27 cellular contexts compared by ENCODE assay signal in genomic region chr2:3389193-3389592, GRCh38. TPM values are rescaled to one million over a fixed set of nuclear protein-coding genes. Genes with fewer than 3 reads are reported as not detected.
DNase-seq lines count a peak whose midpoint lies in the region; ATAC-seq, FAIRE-seq and TF ChIP-seq lines count a peak whose summit lies in the region.
"Had no signal": no experiment of that assay in that cellular context is flagged by ENCODE, and none has a peak within 500 bp of the region (broad histone marks: within the 10 kb centered on the region; RNA-seq: fewer than 3 reads in every experiment).

No MANE protein-coding gene starts in this region.

- H3K4me3 Mint-ChIP-seq in stimulated activated naive B cell treated with anti-CD40 and anti-IgM and Interleukin-4, amounts not matched to agents 10 μg/mL and 1 μg/mL and 100 μg/mL, for 72 hours: no peak overlapping the region
- H3K4me3 Mint-ChIP-seq: CD14-positive monocyte; CD4-positive, alpha-beta memory T cell; CD4-positive, CD25-positive, alpha-beta regulatory T cell had no signal

- H3K4me3 ChIP-seq in HepG2 (replicated peaks in 1 of 3; ENCODE audit: insufficient read depth in 1 of 3, low read depth in 2 of 3, low read length in 3 of 3) (no peak overlapping the region), right lobe of liver (no peak overlapping the region), K562 (no peak overlapping the region)
- H3K4me3 ChIP-seq: BLaER1, GM12878 had no signal

- FAIRE-seq in HepG2 (lab: Jason Lieb, UNC): no peak
- no peak for FAIRE-seq in K562 (lab: Jason Lieb, UNC)
- FAIRE-seq: A204.1, GM12878, GM12892, GM18507, GM19239 had no signal

- POLR2A ChIA-PET in HepG2 (lab: Yijun Ruan, JAX) (no interaction called here), K562 (lab: Yijun Ruan, JAX) (no interaction called here)

- WGBS in HepG2 (ENCODE audit: low lambda C conversion rate): 97% methylated on average over 29 of the region's 29 CpGs
- 100% methylated on average over 18 of the region's 29 CpGs for WGBS in right lobe of liver (ENCODE audit: insufficient coverage, low coverage, low lambda C conversion rate, missing lambda C conversion rate)
- whole genome bisulfite sequencing in K562 (ENCODE audit: insufficient coverage, low coverage, missing lambda C conversion rate): 97% methylated on average over 28 of the region's 29 CpGs

- TF ChIP-seq RAD21 in HepG2 (CRISPR knock-in tag; IDR thresholded peaks at IDR 0.05) (no peak), K562 (CRISPR knock-in tag; conservative IDR thresholded peaks at IDR 0.05 in 1 of 2, IDR thresholded peaks at IDR 0.05 in 1 of 2) (no peak)

- H3K27me3 ChIP-seq in HepG2 (ENCODE audit: control insufficient read depth in 1 of 2, insufficient read depth in 2 of 2, low read length in 2 of 2) (no peaks in the 10 kb centered on the region), right lobe of liver (no peaks in the 10 kb centered on the region), K562 (ENCODE audit: control insufficient read depth in 2 of 2, insufficient read depth in 2 of 2, low read length in 2 of 2) (no peaks in the 10 kb centered on the region)
- H3K27me3 ChIP-seq: BE2C, BLaER1 had no signal

- H3K9ac ChIP-seq in HepG2 (ENCODE audit: insufficient read depth, low read depth, low read length): no peak overlapping the region
- H3K9ac ChIP-seq in K562 (ENCODE audit: insufficient read depth in 1 of 2, low read depth in 2 of 2, low read length in 2 of 2): no peak overlapping the region; a peak in 1 of 4 replicates
- H3K9ac ChIP-seq: BLaER1 had no signal

- H3K4me1 Mint-ChIP-seq in stimulated activated naive B cell treated with anti-CD40 and anti-IgM and Interleukin-4, amounts not matched to agents 10 μg/mL and 1 μg/mL and 100 μg/mL, for 72 hours: peaks cover 13 to 14% of the 10 kb centered on the region in 2 donors
- H3K4me1 Mint-ChIP-seq: CD14-positive monocyte had no signal

- H3K79me2 ChIP-seq in HepG2 (ENCODE audit: insufficient read depth, low read length) (peaks cover 9% of the 10 kb centered on the region), K562 (ENCODE audit: control insufficient read depth, insufficient read depth, low read length) (peaks cover 33% of the 10 kb centered on the region)

- no peaks in the 10 kb centered on the region for H3K27me3 Mint-ChIP-seq in stimulated activated naive B cell treated with anti-CD40 and anti-IgM and Interleukin-4, amounts not matched to agents 10 μg/mL and 1 μg/mL and 100 μg/mL, for 72 hours
- H3K27me3 Mint-ChIP-seq: CD4-positive, alpha-beta memory T cell; CD4-positive, CD25-positive, alpha-beta regulatory T cell; CD8-positive, alpha-beta memory T cell had no signal

- intact Hi-C loops in HepG2 (cut with micrococcal nuclease; ENCODE audit: unreplicated experiment) (no loop called here), right lobe of liver (cut with DNase I) (no loop called here), K562 (cut with micrococcal nuclease) (no loop called here)

- H3K4me2 ChIP-seq in HepG2 (ENCODE audit: low read depth, low read length): no peak overlapping the region
- H3K4me2 ChIP-seq in K562 (ENCODE audit: insufficient read depth, low read length): no peak overlapping the region
- H3K4me2 ChIP-seq: BLaER1 had no signal

- no peaks in the 10 kb centered on the region for H3K9me1 ChIP-seq in K562 (ENCODE audit: control insufficient read depth, insufficient read depth, low read length)

- no peak for ATAC-seq in HepG2
- no peak for ATAC-seq in right lobe of liver
- no peak for ATAC-seq in K562
- ATAC-seq in stimulated activated naive B cell treated with anti-CD40 and anti-IgM and Interleukin-4, amounts not matched to agents 10 μg/mL and 1 μg/mL and 100 μg/mL, for 72 hours (replicated peaks): no peak
- no peak for ATAC-seq in GM18517 (IDR thresholded peaks at IDR 0.05; ENCODE audit: unreplicated experiment)
- ATAC-seq: GM12878 had no signal

- H3K9me3 Mint-ChIP-seq in stimulated activated naive B cell treated with anti-CD40 and anti-IgM and Interleukin-4, amounts not matched to agents 10 μg/mL and 1 μg/mL and 100 μg/mL, for 72 hours: peaks cover 3% of the 10 kb centered on the region in 2 donors
- H3K9me3 Mint-ChIP-seq: CD8-positive, alpha-beta memory T cell had no signal

- H3K9me3 ChIP-seq in HepG2 (ENCODE audit: low read length) (no peaks in the 10 kb centered on the region), right lobe of liver (no peaks in the 10 kb centered on the region), K562 (replicated peaks; ENCODE audit: control insufficient read depth, insufficient read depth, low read depth, low read length) (no peaks in the 10 kb centered on the region)
- H3K9me3 ChIP-seq: BE2C had no signal

- H3K36me3 ChIP-seq in HepG2 (replicated peaks in 1 of 2; ENCODE audit: control insufficient read depth in 1 of 2, insufficient read depth in 2 of 2, low read length in 2 of 2) (peaks cover 16 to 51% of the 10 kb centered on the region in 2 experiments), right lobe of liver (peaks cover 0 to 21% (median 13%) of the 10 kb centered on the region in 4 donors), K562 (ENCODE audit: control insufficient read depth, insufficient read depth, low read length) (peaks cover 74% of the 10 kb centered on the region)

- in situ Hi-C loops in HepG2 (cut with HindIII; ENCODE audit: extremely low pct_ligation_motif_present, low pct_unique_long_range_greater_than_20kb) (no loop called here), K562 (cut with MboI) (no loop called here)

- TF ChIP-seq CTCF in HepG2 (CRISPR knock-in tag; IDR thresholded peaks at IDR 0.05) (no peak), right lobe of liver (IDR thresholded peaks at IDR 0.05) (no peak), K562 (IDR thresholded peaks at IDR 0.05 in 2 of 3, conservative IDR thresholded peaks at IDR 0.05 in 1 of 3; ENCODE audit: insufficient read depth in 2 of 3, low read depth in 1 of 3, low read length in 3 of 3) (no peak)

- no peaks in the 10 kb centered on the region for H4K20me1 ChIP-seq in HepG2 (ENCODE audit: insufficient read depth, low read length)
- H4K20me1 ChIP-seq in K562 (replicated peaks; ENCODE audit: control insufficient read depth, insufficient read depth, low read length): no peaks in the 10 kb centered on the region

- TF ChIP-seq EP300 in HepG2 (IDR thresholded peaks at IDR 0.05; ENCODE audit: low read depth in 2 of 2, low read length in 2 of 2): no peak
- no peak for TF ChIP-seq EP300 in HepG2 (CRISPR knock-in tag; IDR thresholded peaks at IDR 0.05; ENCODE audit: borderline replicate concordance)
- TF ChIP-seq EP300 in K562 (IDR thresholded peaks at IDR 0.05; ENCODE audit: low read length): no peak

- no peaks in the 10 kb centered on the region for H3K4me1 ChIP-seq in HepG2 (ENCODE audit: insufficient read depth, low read length)
- no peaks in the 10 kb centered on the region for H3K4me1 ChIP-seq in right lobe of liver
- H3K4me1 ChIP-seq in K562 (replicated peaks in 1 of 2; ENCODE audit: control insufficient read depth in 2 of 2, insufficient read depth in 2 of 2, low read length in 2 of 2): peaks cover 3 to 4% of the 10 kb centered on the region in 2 experiments; a peak in 3 of 5 replicates
- H3K4me1 ChIP-seq: BE2C had no signal

- H3K27ac ChIP-seq in HepG2 (ENCODE audit: extremely low read length, insufficient read depth, low read length): no peak overlapping the region
- H3K27ac ChIP-seq in right lobe of liver: no peak overlapping the region
- H3K27ac ChIP-seq in K562 (ENCODE audit: extremely low read depth, low read depth, low read length): no peak overlapping the region
- H3K27ac ChIP-seq: BLaER1 had no signal

- H3K27ac Mint-ChIP-seq in stimulated activated naive B cell treated with anti-CD40 and anti-IgM and Interleukin-4, amounts not matched to agents 10 μg/mL and 1 μg/mL and 100 μg/mL, for 72 hours: no peak overlapping the region
- H3K27ac Mint-ChIP-seq: CD14-positive monocyte; CD4-positive, CD25-positive, alpha-beta regulatory T cell had no signal

- peaks cover 37 to 63% of the 10 kb centered on the region in 2 donors for H3K36me3 Mint-ChIP-seq in stimulated activated naive B cell treated with anti-CD40 and anti-IgM and Interleukin-4, amounts not matched to agents 10 μg/mL and 1 μg/mL and 100 μg/mL, for 72 hours

- TF ChIP-seq POLR2A in HepG2 (IDR thresholded peaks at IDR 0.05; ENCODE audit: insufficient read depth in 1 of 2, low read depth in 2 of 2, low read length in 2 of 2): no peak
- TF ChIP-seq POLR2A in right lobe of liver (IDR thresholded peaks at IDR 0.05): no peak
- no peak for TF ChIP-seq POLR2A in K562 (conservative IDR thresholded peaks at IDR 0.05)

- no peak overlapping the region for H2AFZ ChIP-seq in HepG2 (ENCODE audit: low read length)
- H2AFZ ChIP-seq in K562 (ENCODE audit: low read depth, low read length): no peak overlapping the region

- BruUV-seq in HepG2 (replicated peaks; lab: Mats Ljungman, UMichigan) (no TSS peak), K562 (replicated peaks; lab: Mats Ljungman, UMichigan) (no TSS peak)

- DNase-seq in HepG2 (ENCODE audit: low spot score): no peak
- DNase-seq in right lobe of liver: no peak
- no peak for DNase-seq in K562 (ENCODE audit: extremely low read depth in 1 of 4, low spot score in 3 of 4)
- no peak for DNase-seq in stimulated activated naive B cell treated with anti-CD40 and anti-IgM and Interleukin-4, amounts not matched to agents 10 μg/mL and 1 μg/mL and 100 μg/mL, for 72 hours
- DNase-seq: 8988T; ACHN; BE2C; C1 segment of cervical spinal cord; CD4-positive, alpha-beta memory T cell; CD4-positive, CD25-positive, alpha-beta regulatory T cell; CD8-positive, alpha-beta memory T cell; COR-L47; DMS 273 treated with DMSO at 0.1 percent for 48 hours; DMS153; DMS53; DMS79; DND-41; EL; GDM1 had no signal

- CTCF ChIA-PET in HepG2 (lab: Yijun Ruan, JAX; ENCODE audit: low intra/inter-chr PET ratio, low total read pairs) (no interaction called here), K562 (lab: Yijun Ruan, JAX; ENCODE audit: low intra/inter-chr PET ratio) (no interaction called here)

RNA-seq across cellular contexts. Expression of gene TRAPPC12, which starts 9.7 kb away (rescaled TPM):
- total RNA-seq in HepG2 (2016; rRNA removed; fragmentation: Illumina TruSeq; extraction: Trizol) (39.0 and 46.4 TPM in 2 replicates), right lobe of liver (10 to 100 TPM; 39.2 to 92.4 (median 47.8) TPM), K562 (2014; rRNA removed) (41.2 and 67.3 TPM in 2 replicates), K562 (2014; rRNA removed; fragmentation: Illumina TruSeq; extraction: Trizol) (29.5 and 30.0 TPM in 2 replicates), K562 (2015; rRNA removed; fragmentation: Illumina TruSeq; extraction: Trizol) (36.9 and 39.1 TPM in 2 replicates), K562 (2021) (71.7 and 75.2 TPM in 2 replicates)
- 16.2 and 17.3 TPM in 2 replicates for total RNA-seq in HepG2 (2016; cell fraction: cytosol; rRNA removed; fragmentation: Illumina TruSeq; extraction: Trizol; ENCODE audit: low read depth)
- total RNA-seq in HepG2 (2016; cell fraction: insoluble cytoplasmic fraction; rRNA removed; fragmentation: Illumina TruSeq; extraction: Trizol): 36.3 and 42.6 TPM in 2 replicates
- 24.2 and 25.4 TPM in 2 replicates for total RNA-seq in HepG2 (2016; cell fraction: membrane; rRNA removed; fragmentation: Illumina TruSeq; extraction: Trizol)
- 55.4 and 61.3 TPM in 2 replicates for total RNA-seq in HepG2 (2016; cell fraction: nucleus; rRNA removed; fragmentation: Illumina TruSeq; extraction: Trizol)
- polyA plus RNA-seq in HepG2 (2011; rRNA removed) (97.7 and 137 TPM in 2 replicates), K562 (2011; rRNA removed) (27.5 and 57.2 TPM in 2 replicates), K562 (2014; fragmentation: Illumina TruSeq; extraction: Trizol) (44.2 and 46.7 TPM in 2 replicates), K562 (2014; fragmentation: Nextera tagmentation; extraction: Ambion mirVana) (10 to 100 TPM in 1 of 2 experiments, 1 to 10 TPM in 1; 8.0 to 17.3 TPM), K562 (2014; rRNA removed) (39.8 and 44.2 TPM in 2 replicates)
- 36.5 and 40.1 TPM in 2 replicates for polyA plus RNA-seq in HepG2 (2011; cell fraction: cytosol; rRNA removed)
- 305 and 380 TPM in 2 replicates for polyA plus RNA-seq in HepG2 (2011; cell fraction: nucleus; rRNA removed)
- 58.1 and 63.4 TPM in 2 replicates for polyA plus RNA-seq in HepG2 (2012)
- 7.8 and 8.6 TPM in 2 replicates for polyA plus RNA-seq in HepG2 (2016; cell fraction: cytosol; fragmentation: Illumina TruSeq; extraction: Trizol; ENCODE audit: low read depth)
- polyA plus RNA-seq in HepG2 (2016; cell fraction: insoluble cytoplasmic fraction; fragmentation: Illumina TruSeq; extraction: Trizol; ENCODE audit: low read depth): 31.5 and 45.0 TPM in 2 replicates
- polyA plus RNA-seq in HepG2 (2016; cell fraction: membrane; fragmentation: Illumina TruSeq; extraction: Trizol; ENCODE audit: low read depth): 10.3 and 11.5 TPM in 2 replicates
- 95.8 and 113 TPM in 2 replicates for polyA plus RNA-seq in HepG2 (2016; cell fraction: nucleus; fragmentation: Illumina TruSeq; extraction: Trizol; ENCODE audit: insufficient read depth, low read depth)
- 73.3 and 119 TPM in 2 replicates for polyA minus RNA-seq in HepG2 (2011; rRNA and poly(A)+ RNA removed; ENCODE audit: low replicate concordance)
- 30.0 and 39.8 TPM in 2 replicates for polyA minus RNA-seq in HepG2 (2011; cell fraction: cytosol; rRNA and poly(A)+ RNA removed)
- polyA minus RNA-seq in HepG2 (2011; cell fraction: nucleus; rRNA and poly(A)+ RNA removed): 181 and 183 TPM in 2 replicates
- total RNA-seq in K562 (2011; cell fraction: chromatin; rRNA removed; ENCODE audit: low replicate concordance): 208 and 235 TPM in 2 replicates
- total RNA-seq in K562 (2011; cell fraction: nucleolus; rRNA removed): 133 and 134 TPM in 2 replicates
- total RNA-seq in K562 (2011; cell fraction: nucleoplasm; rRNA removed): 126 and 147 TPM in 2 replicates
- polyA plus RNA-seq in K562 (2011; cell fraction: cytosol; rRNA removed): 22.4 and 23.0 TPM in 2 replicates
- 86.1 and 127 TPM in 2 replicates for polyA plus RNA-seq in K562 (2011; cell fraction: nucleus; rRNA removed)
- polyA plus RNA-seq in K562 (2012): 50.6 and 93.7 TPM in 2 replicates
- polyA minus RNA-seq in K562 (2011; rRNA and poly(A)+ RNA removed): 39.0 and 48.3 TPM in 2 replicates
- polyA minus RNA-seq in K562 (2011; cell fraction: cytosol; rRNA and poly(A)+ RNA removed): 38.4 and 43.2 TPM in 2 replicates
- polyA minus RNA-seq in K562 (2011; cell fraction: nucleus; rRNA and poly(A)+ RNA removed): 72.0 and 72.1 TPM in 2 replicates

RNA-seq across cellular contexts. Expression of gene EIPR1, which starts 11.6 kb away (rescaled TPM):
- total RNA-seq in HepG2 (2016; rRNA removed; fragmentation: Illumina TruSeq; extraction: Trizol): 70.0 and 92.3 TPM in 2 replicates
- total RNA-seq in HepG2 (2016; cell fraction: cytosol; rRNA removed; fragmentation: Illumina TruSeq; extraction: Trizol; ENCODE audit: low read depth): 45.6 and 52.4 TPM in 2 replicates
- total RNA-seq in HepG2 (2016; cell fraction: insoluble cytoplasmic fraction; rRNA removed; fragmentation: Illumina TruSeq; extraction: Trizol): 72.0 and 92.4 TPM in 2 replicates
- 79.5 and 92.1 TPM in 2 replicates for total RNA-seq in HepG2 (2016; cell fraction: membrane; rRNA removed; fragmentation: Illumina TruSeq; extraction: Trizol)
- 36.2 and 44.8 TPM in 2 replicates for total RNA-seq in HepG2 (2016; cell fraction: nucleus; rRNA removed; fragmentation: Illumina TruSeq; extraction: Trizol)
- polyA plus RNA-seq in HepG2 (2011; rRNA removed): 84.5 and 96.3 TPM in 2 replicates
- 91.9 and 111 TPM in 2 replicates for polyA plus RNA-seq in HepG2 (2011; cell fraction: cytosol; rRNA removed)
- 54.6 and 61.7 TPM in 2 replicates for polyA plus RNA-seq in HepG2 (2011; cell fraction: nucleus; rRNA removed)
- polyA plus RNA-seq in HepG2 (2012): 34.2 and 39.9 TPM in 2 replicates
- polyA plus RNA-seq in HepG2 (2016; cell fraction: cytosol; fragmentation: Illumina TruSeq; extraction: Trizol; ENCODE audit: low read depth): 47.2 and 54.0 TPM in 2 replicates
- 80.5 and 83.1 TPM in 2 replicates for polyA plus RNA-seq in HepG2 (2016; cell fraction: insoluble cytoplasmic fraction; fragmentation: Illumina TruSeq; extraction: Trizol; ENCODE audit: low read depth)
- polyA plus RNA-seq in HepG2 (2016; cell fraction: membrane; fragmentation: Illumina TruSeq; extraction: Trizol; ENCODE audit: low read depth): 53.9 and 69.3 TPM in 2 replicates
- 49.2 and 51.5 TPM in 2 replicates for polyA plus RNA-seq in HepG2 (2016; cell fraction: nucleus; fragmentation: Illumina TruSeq; extraction: Trizol; ENCODE audit: insufficient read depth, low read depth)
- 65.1 and 87.1 TPM in 2 replicates for polyA minus RNA-seq in HepG2 (2011; rRNA and poly(A)+ RNA removed; ENCODE audit: low replicate concordance)
- 27.9 and 34.1 TPM in 2 replicates for polyA minus RNA-seq in HepG2 (2011; cell fraction: cytosol; rRNA and poly(A)+ RNA removed)
- polyA minus RNA-seq in HepG2 (2011; cell fraction: nucleus; rRNA and poly(A)+ RNA removed): 48.4 and 54.1 TPM in 2 replicates
- total RNA-seq in right lobe of liver: 10 to 100 TPM in 4 of 6 experiments, 1 to 10 TPM in 2; 6.8 to 40.6 (median 11.6) TPM
- total RNA-seq in K562 (2011; cell fraction: chromatin; rRNA removed; ENCODE audit: low replicate concordance): 45.9 and 69.6 TPM in 2 replicates
- total RNA-seq in K562 (2011; cell fraction: nucleolus; rRNA removed): 47.4 and 54.2 TPM in 2 replicates
- total RNA-seq in K562 (2011; cell fraction: nucleoplasm; rRNA removed): 33.5 and 35.3 TPM in 2 replicates
- 49.0 and 50.5 TPM in 2 replicates for total RNA-seq in K562 (2014; rRNA removed)
- total RNA-seq in K562 (2014; rRNA removed; fragmentation: Illumina TruSeq; extraction: Trizol): 19.7 and 23.9 TPM in 2 replicates
- 29.3 and 31.2 TPM in 2 replicates for total RNA-seq in K562 (2015; rRNA removed; fragmentation: Illumina TruSeq; extraction: Trizol)
- total RNA-seq in K562 (2021): 34.1 and 35.9 TPM in 2 replicates
- polyA plus RNA-seq in K562 (2011; rRNA removed): 52.0 and 54.4 TPM in 2 replicates
- polyA plus RNA-seq in K562 (2011; cell fraction: cytosol; rRNA removed): 57.5 and 76.0 TPM in 2 replicates
- polyA plus RNA-seq in K562 (2011; cell fraction: nucleus; rRNA removed): 33.7 and 42.8 TPM in 2 replicates
- 31.8 and 33.5 TPM in 2 replicates for polyA plus RNA-seq in K562 (2012)
- 36.4 and 40.6 TPM in 2 replicates for polyA plus RNA-seq in K562 (2014; fragmentation: Illumina TruSeq; extraction: Trizol)
- polyA plus RNA-seq in K562 (2014; fragmentation: Nextera tagmentation; extraction: Ambion mirVana): 10 to 100 TPM; 19.9 to 21.8 TPM
- polyA plus RNA-seq in K562 (2014; rRNA removed): 44.9 and 46.1 TPM in 2 replicates
- 33.1 and 38.4 TPM in 2 replicates for polyA minus RNA-seq in K562 (2011; rRNA and poly(A)+ RNA removed)
- polyA minus RNA-seq in K562 (2011; cell fraction: cytosol; rRNA and poly(A)+ RNA removed): 20.6 and 26.6 TPM in 2 replicates
- 31.5 and 49.3 TPM in 2 replicates for polyA minus RNA-seq in K562 (2011; cell fraction: nucleus; rRNA and poly(A)+ RNA removed)

Comparison
In these comparisons a context has a peak if more than half of its experiments do, and no peak if none do; other contexts are left out.
1. Of the 241 proteins assayed by ChIP-seq in both HepG2 and K562: peak only in HepG2: HNRNPLL and TAF15; only in K562: POLR2G and ZC3H4; in both: RBFOX2; in neither: 236.